ENCODE assay signal across 26 cellular contexts in genomic region chr9:18428621-18429020, GRCh38. TPM values are rescaled to one million over a fixed set of nuclear protein-coding genes. Genes with fewer than 3 reads are reported as not detected.
DNase-seq lines count a peak whose midpoint lies in the region; ATAC-seq and TF ChIP-seq lines count a peak whose summit lies in the region.
"Had no signal": no experiment of that assay in that cellular context is flagged by ENCODE, and none has a peak within 500 bp of the region (broad histone marks: within the 10 kb centered on the region; RNA-seq: fewer than 3 reads in every experiment).

No MANE protein-coding gene starts in this region.

- no peak overlapping the region for H2AFZ ChIP-seq in SK-N-SH (ENCODE audit: low read depth)
- H2AFZ ChIP-seq in smooth muscle cell (ENCODE audit: low read depth), result no peak overlapping the region

- peaks cover 8% of the 10 kb centered on the region for H3K4me1 Mint-ChIP-seq in MCF 10A (ENCODE audit: insufficient read depth, unreplicated experiment)
- H3K4me1 Mint-ChIP-seq: CD8-positive, alpha-beta memory T cell had no signal

- no TSS peak for BruUV-seq in MCF 10A (replicated peaks; lab: Mats Ljungman, UMichigan)

- intact Hi-C loops in MCF 10A (cut with micrococcal nuclease), result no loop called here

- H3K27ac Mint-ChIP-seq in MCF 10A (ENCODE audit: low read depth, unreplicated experiment), result no peak overlapping the region
- H3K27ac Mint-ChIP-seq: CD8-positive, alpha-beta memory T cell had no signal

- peaks cover 3% of the 10 kb centered on the region for H3F3A ChIP-seq in SK-N-SH (replicated peaks; ENCODE audit: insufficient read depth)
- H3F3A ChIP-seq in smooth muscle cell (ENCODE audit: low read depth), result peaks cover 3% of the 10 kb centered on the region

- no peaks in the 10 kb centered on the region for H3K27me3 Mint-ChIP-seq in MCF 10A (ENCODE audit: insufficient read depth, unreplicated experiment)
- H3K27me3 Mint-ChIP-seq: CD8-positive, alpha-beta memory T cell had no signal

- H3K4me3 ChIP-seq in SK-N-SH (ENCODE audit: low read depth in 2 of 2, low read length in 1 of 2), result no peak overlapping the region
- H3K4me3 ChIP-seq in fibroblast of mammary gland (ENCODE audit: control insufficient read depth, low read depth, low read length), result no peak overlapping the region
- no peak overlapping the region for H3K4me3 ChIP-seq in smooth muscle cell
- H3K4me3 ChIP-seq: A549, K562, MG63, SJCRH30 had no signal

- DNase-seq in GM03348 (ENCODE audit: low spot score) (peak; percentile 13), SK-N-SH (no peak), fibroblast of mammary gland (ENCODE audit: low read depth) (peak; percentile 36), smooth muscle cell (lab: John Stamatoyannopoulos, UW; ENCODE audit: unreplicated experiment) (no peak), MCF 10A (ENCODE audit: unreplicated experiment) (no peak), kidney glomerular epithelial cell (lab: John Stamatoyannopoulos, UW) (no peak)
- DNase-seq: CD8-positive, alpha-beta memory T cell; DMS 273 treated with DMSO at 0.1 percent for 48 hours; DMS79; GOT3; MG63; NCI-H1105 treated with DMSO at 0.1 percent for 48 hours; NCI-H146; NCI-H1930; NCI-H446; NCI-H524 treated with DMSO at 0.1 percent for 48 hours; NCI-H774; SJCRH30 had no signal

- no peak for TF ChIP-seq EP300 in SK-N-SH (IDR thresholded peaks at IDR 0.05; ENCODE audit: borderline replicate concordance in 1 of 2, low read depth in 1 of 2, low read length in 1 of 2)

- H3K9ac ChIP-seq in SK-N-SH, result no peak overlapping the region
- no peak overlapping the region for H3K9ac ChIP-seq in smooth muscle cell (ENCODE audit: low read depth)

- no peak overlapping the region for H3K4me2 ChIP-seq in SK-N-SH
- H3K4me2 ChIP-seq in smooth muscle cell, result peak overlapping the region; percentile 49
- H3K4me2 ChIP-seq: A549 had no signal

- CTCF ChIA-PET in SK-N-SH (lab: Yijun Ruan, JAX) (interaction anchor here (1.0 to 2.4 kb wide), 5 partner anchors 10 to 600 kb away, joined by 4 to 14 read pairs (median 5); no protein-coding TSS in a partner anchor), MCF 10A (lab: Yijun Ruan, JAX) (interaction anchor here (0.6 to 5.1 kb wide), 5 partner anchors 8 to 901 kb away, joined by 3 to 32 read pairs (median 3); no protein-coding TSS in a partner anchor)

- H3K9me2 ChIP-seq in SK-N-SH, result no peaks in the 10 kb centered on the region

- H3K36me3 ChIP-seq in SK-N-SH (replicated peaks in 1 of 2; ENCODE audit: control insufficient read depth in 1 of 2, insufficient read depth in 2 of 2, low read length in 1 of 2), result no peaks in the 10 kb centered on the region
- no peaks in the 10 kb centered on the region for H3K36me3 ChIP-seq in smooth muscle cell (ENCODE audit: low read depth)
- H3K36me3 ChIP-seq: MG63, SJCRH30 had no signal

- POLR2A ChIA-PET in SK-N-SH (lab: Yijun Ruan, JAX) (interaction anchor here (1.2 kb wide), 1 partner anchor 9 kb away, joined by 3 read pairs; no protein-coding TSS in a partner anchor), MCF 10A (lab: Yijun Ruan, JAX) (interaction anchor here (0.6 to 1.3 kb wide), 3 partner anchors 85 to 168 kb away, joined by 3 to 6 read pairs (median 3); no protein-coding TSS in a partner anchor)

- no peak for TF ChIP-seq RAD21 in SK-N-SH (IDR thresholded peaks at IDR 0.05; ENCODE audit: low read length)

- H3K4me3 Mint-ChIP-seq in MCF 10A (ENCODE audit: unreplicated experiment), result no peak overlapping the region
- H3K4me3 Mint-ChIP-seq: CD8-positive, alpha-beta memory T cell had no signal

- 93% methylated on average over 3 of the region's 3 CpGs for WGBS in SK-N-SH (ENCODE audit: low lambda C conversion rate)
- WGBS in smooth muscle cell (ENCODE audit: low lambda C conversion rate), result 59% methylated on average over 3 of the region's 3 CpGs

- H3K4me1 ChIP-seq in SK-N-SH (ENCODE audit: control insufficient read depth in 1 of 2, insufficient read depth in 2 of 2, low read depth in 1 of 2, low read length in 1 of 2) (0 out of 4 replicates have a peak, but pooled peaks cover 0 to 4% of the 10 kb centered on the region in 2 experiments), smooth muscle cell (ENCODE audit: low read depth) (no peaks in the 10 kb centered on the region)
- H3K4me1 ChIP-seq: A549, SJCRH30 had no signal

- H3K9me3 Mint-ChIP-seq in MCF 10A (ENCODE audit: unreplicated experiment), result no peaks in the 10 kb centered on the region
- H3K9me3 Mint-ChIP-seq: CD8-positive, alpha-beta memory T cell had no signal

- no peaks in the 10 kb centered on the region for H3K79me2 ChIP-seq in SK-N-SH (ENCODE audit: insufficient read depth)
- H3K79me2 ChIP-seq in smooth muscle cell (ENCODE audit: low read depth), result no peaks in the 10 kb centered on the region

- H3K27ac ChIP-seq in SK-N-SH (ENCODE audit: low read depth in 2 of 2, low read length in 1 of 2) (no peak overlapping the region), smooth muscle cell (ENCODE audit: low read depth) (no peak overlapping the region)
- H3K27ac ChIP-seq: A549, C4-2B, SJCRH30 had no signal

- no peaks in the 10 kb centered on the region for H3K9me3 ChIP-seq in SK-N-SH
- H3K9me3 ChIP-seq in smooth muscle cell (replicated peaks; ENCODE audit: low read depth), result no peaks in the 10 kb centered on the region
- H3K9me3 ChIP-seq: A549, MG63, SJCRH30 had no signal

- H4K20me1 ChIP-seq in SK-N-SH (ENCODE audit: insufficient read depth) (no peaks in the 10 kb centered on the region), smooth muscle cell (ENCODE audit: low read depth) (no peaks in the 10 kb centered on the region)

- no peak for ATAC-seq in HG03521 (IDR thresholded peaks at IDR 0.05; ENCODE audit: unreplicated experiment)
- ATAC-seq in GM18502 (IDR thresholded peaks at IDR 0.05; ENCODE audit: poor library complexity, unreplicated experiment), result no peak
- ATAC-seq: A549, HepG2, K562, Right ventricle myocardium inferior had no signal

- no peaks in the 10 kb centered on the region for H3K36me3 Mint-ChIP-seq in MCF 10A (ENCODE audit: insufficient read depth, unreplicated experiment)
- H3K36me3 Mint-ChIP-seq: CD8-positive, alpha-beta memory T cell had no signal

- TF ChIP-seq CTCF in SK-N-SH (IDR thresholded peaks at IDR 0.05) (no peak), fibroblast of mammary gland (conservative IDR thresholded peaks at IDR 0.05; ENCODE audit: control insufficient read depth, insufficient read depth, low read depth, low read length) (no peak), smooth muscle cell (IDR thresholded peaks at IDR 0.05; ENCODE audit: borderline replicate concordance, insufficient read depth, poor library complexity, severe bottlenecking) (no peak), MCF 10A (IDR thresholded peaks at IDR 0.05; ENCODE audit: unreplicated experiment) (no peak)

- H3K27me3 ChIP-seq in SK-N-SH (ENCODE audit: insufficient read depth) (no peaks in the 10 kb centered on the region), smooth muscle cell (ENCODE audit: low read depth) (no peaks in the 10 kb centered on the region)
- H3K27me3 ChIP-seq: MG63, SJCRH30 had no signal

TF ChIP-seq in SK-N-SH, 30 proteins besides CTCF, POLR2A, EP300 and RAD21:
- TF ChIP-seq SIN3A (IDR thresholded peaks at IDR 0.05; ENCODE audit: borderline replicate concordance, low read depth, low read length) (no peak), GABPA (IDR thresholded peaks at IDR 0.05; ENCODE audit: low read depth) (no peak), TCF12 (IDR thresholded peaks at IDR 0.05) (0 out of 2 replicates have a peak, but pooled peaks have one; percentile 13)
TF ChIP-seq in SK-N-SH: peak in this region for 1.

RNA-seq across cellular contexts. Expression of gene ADAMTSL1, which starts 45.3 kb away (rescaled TPM):
- polyA plus RNA-seq in SK-N-SH (2012; rRNA removed) (114 and 163 TPM in 2 replicates), smooth muscle cell (2.0 and 4.4 TPM in 2 replicates)
- polyA plus RNA-seq in SK-N-SH (2012; cell fraction: cytosol; rRNA removed), result 59.3 and 94.0 TPM in 2 replicates
- polyA plus RNA-seq in SK-N-SH (2012; cell fraction: nucleus; rRNA removed), result 215 and 304 TPM in 2 replicates
- total RNA-seq in smooth muscle cell (4.3 and 6.4 TPM in 2 replicates), MCF 10A (2022) (not detected in 2 replicates)
- total RNA-seq: CD8-positive, alpha-beta memory T cell; HepG2; K562; T-helper 1 cell treated with Interleukin-12 subunit alpha and Interleukin-12 subunit beta and Interleukin-4 antibody, amounts not matched to agents 30 ng/mL and 1 ng/mL, for 36 hours had no signal
- polyA plus RNA-seq: CD8-positive, alpha-beta memory T cell; HepG2 had no signal

Comparison
In these comparisons a context has a peak if more than half of its experiments do, and no peak if none do; other contexts are left out.
1. DNase-seq: peak in GM03348 (single experiment) and fibroblast of mammary gland (single experiment); none in SK-N-SH (single experiment), smooth muscle cell (single experiment), MCF 10A (single experiment) and kidney glomerular epithelial cell (single experiment).